In the genomic region with DNA sequence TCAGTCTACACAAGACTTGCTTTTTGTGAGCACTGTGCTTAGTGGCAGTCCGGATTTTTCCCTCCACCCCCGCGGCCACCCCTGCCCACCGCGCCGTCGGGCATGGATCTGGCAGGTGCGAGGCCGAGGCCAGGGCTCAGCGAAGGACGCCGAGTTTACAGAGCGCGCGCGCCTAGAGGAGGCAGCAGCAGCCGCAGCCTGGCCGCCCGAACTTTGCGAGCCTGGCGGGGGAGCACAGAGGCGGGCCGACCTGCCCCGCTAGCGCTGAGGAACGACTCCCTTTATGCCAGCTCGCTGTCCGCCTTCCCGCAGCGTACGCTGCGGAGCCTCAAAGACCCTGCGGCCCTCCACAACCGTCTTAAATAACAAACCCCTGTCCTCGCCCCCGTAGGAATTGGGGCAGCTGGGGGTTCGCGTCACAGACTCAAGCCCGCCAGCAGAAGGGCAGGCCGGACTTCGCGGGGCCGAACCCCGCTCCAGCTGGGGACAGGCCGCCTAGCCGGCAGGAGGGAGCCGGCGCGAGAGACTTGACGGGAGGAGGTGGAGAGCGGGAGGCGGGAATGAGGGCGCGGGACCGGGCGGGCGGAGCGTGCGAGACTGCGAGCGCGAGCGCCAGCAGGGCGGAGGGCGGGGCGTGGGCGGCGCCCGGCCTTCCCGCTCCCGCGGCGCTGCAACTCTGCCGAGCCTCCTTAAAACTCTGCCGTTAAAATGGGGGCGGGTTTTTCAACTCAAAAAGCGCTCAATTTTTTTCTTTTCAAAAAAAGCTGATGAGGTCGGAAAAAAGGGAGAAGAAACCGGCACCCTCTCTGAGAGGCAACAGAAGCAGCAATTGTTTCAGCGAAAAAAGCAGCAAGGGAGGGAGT, we compare ENCODE assay signal across 1 cellular context.
TF ChIP-seq lines count a peak whose summit lies in the region.

No MANE protein-coding gene starts in this region.

TF ChIP-seq in IMR-90, 13 proteins besides CTCF, POLR2A, EP300 and RAD21:
- no peak for TF ChIP-seq BHLHE40 (IDR thresholded peaks at IDR 0.05; ENCODE audit: low read depth, low read length)
- TF ChIP-seq RFX5 (IDR thresholded peaks at IDR 0.05; ENCODE audit: low read depth, low read length): no peak
- no peak for TF ChIP-seq MAFK (IDR thresholded peaks at IDR 0.05; ENCODE audit: low read depth, low read length)
- TF ChIP-seq MAZ (IDR thresholded peaks at IDR 0.05; ENCODE audit: borderline replicate concordance, low read depth, low read length): peak; percentile 75; the same call in 1 of the 2 replicates
- TF ChIP-seq MXI1 (IDR thresholded peaks at IDR 0.05; ENCODE audit: borderline replicate concordance, low read depth, low read length): peak; percentile 67
- no peak for TF ChIP-seq FOS (IDR thresholded peaks at IDR 0.05; ENCODE audit: low read depth, low read length)
TF ChIP-seq in IMR-90: peak in this region for 2.
